In the genomic region with DNA sequence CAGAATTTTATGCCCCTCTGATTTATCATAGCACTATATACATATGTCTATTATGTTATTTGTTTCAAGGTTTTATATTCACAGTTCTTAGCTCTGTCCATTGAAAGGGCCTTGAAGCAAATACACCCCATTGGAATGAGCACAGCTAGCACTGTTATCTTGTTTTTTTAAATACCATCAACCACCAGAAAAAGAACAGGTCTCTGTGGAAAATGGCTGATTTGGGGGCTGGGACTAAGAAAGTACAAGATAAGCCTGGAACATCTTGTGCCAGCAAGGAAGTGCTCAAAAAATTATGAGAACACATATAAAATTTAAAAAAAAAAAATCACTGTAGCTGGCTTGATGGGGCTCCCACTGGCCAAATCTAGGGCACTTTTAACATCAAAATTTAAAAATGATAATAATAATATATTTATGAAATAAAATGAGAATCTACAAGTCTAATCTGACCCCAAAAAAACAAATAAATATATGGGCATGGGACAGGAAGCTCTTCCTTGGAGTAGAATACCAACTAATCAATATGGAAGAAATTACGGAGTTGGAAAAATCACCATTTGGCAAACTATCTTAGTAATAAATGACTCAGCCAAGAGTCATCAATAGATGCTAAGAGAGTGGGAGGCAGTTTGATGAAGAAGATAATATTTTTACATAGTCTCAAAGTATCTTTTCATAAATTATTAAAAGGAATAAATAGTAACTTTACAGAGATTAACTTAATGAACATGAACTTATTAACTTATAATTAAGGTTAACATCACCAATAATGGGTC, we compare ENCODE assay signal across 2 cellular contexts.
TF ChIP-seq lines count a peak whose summit lies in the region.

No MANE protein-coding gene starts in this region.

TF ChIP-seq in SK-N-SH, 30 proteins besides CTCF, POLR2A, EP300 and RAD21 (continued from another document and continues in another):
- TF ChIP-seq, protein P1, sequence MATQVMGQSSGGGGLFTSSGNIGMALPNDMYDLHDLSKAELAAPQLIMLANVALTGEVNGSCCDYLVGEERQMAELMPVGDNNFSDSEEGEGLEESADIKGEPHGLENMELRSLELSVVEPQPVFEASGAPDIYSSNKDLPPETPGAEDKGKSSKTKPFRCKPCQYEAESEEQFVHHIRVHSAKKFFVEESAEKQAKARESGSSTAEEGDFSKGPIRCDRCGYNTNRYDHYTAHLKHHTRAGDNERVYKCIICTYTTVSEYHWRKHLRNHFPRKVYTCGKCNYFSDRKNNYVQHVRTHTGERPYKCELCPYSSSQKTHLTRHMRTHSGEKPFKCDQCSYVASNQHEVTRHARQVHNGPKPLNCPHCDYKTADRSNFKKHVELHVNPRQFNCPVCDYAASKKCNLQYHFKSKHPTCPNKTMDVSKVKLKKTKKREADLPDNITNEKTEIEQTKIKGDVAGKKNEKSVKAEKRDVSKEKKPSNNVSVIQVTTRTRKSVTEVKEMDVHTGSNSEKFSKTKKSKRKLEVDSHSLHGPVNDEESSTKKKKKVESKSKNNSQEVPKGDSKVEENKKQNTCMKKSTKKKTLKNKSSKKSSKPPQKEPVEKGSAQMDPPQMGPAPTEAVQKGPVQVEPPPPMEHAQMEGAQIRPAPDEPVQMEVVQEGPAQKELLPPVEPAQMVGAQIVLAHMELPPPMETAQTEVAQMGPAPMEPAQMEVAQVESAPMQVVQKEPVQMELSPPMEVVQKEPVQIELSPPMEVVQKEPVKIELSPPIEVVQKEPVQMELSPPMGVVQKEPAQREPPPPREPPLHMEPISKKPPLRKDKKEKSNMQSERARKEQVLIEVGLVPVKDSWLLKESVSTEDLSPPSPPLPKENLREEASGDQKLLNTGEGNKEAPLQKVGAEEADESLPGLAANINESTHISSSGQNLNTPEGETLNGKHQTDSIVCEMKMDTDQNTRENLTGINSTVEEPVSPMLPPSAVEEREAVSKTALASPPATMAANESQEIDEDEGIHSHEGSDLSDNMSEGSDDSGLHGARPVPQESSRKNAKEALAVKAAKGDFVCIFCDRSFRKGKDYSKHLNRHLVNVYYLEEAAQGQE (IDR thresholded peaks at IDR 0.05; ENCODE audit: low read depth, low read length), result no peak
- peak; percentile 82 for TF ChIP-seq FOSL2 (IDR thresholded peaks at IDR 0.05; ENCODE audit: borderline replicate concordance, low read depth)
- no peak for TF ChIP-seq FOXJ3 (CRISPR knock-in tag; IDR thresholded peaks at IDR 0.05)
- no peak for TF ChIP-seq ELF1 (IDR thresholded peaks at IDR 0.05)
- TF ChIP-seq RCOR1 (IDR thresholded peaks at IDR 0.05; ENCODE audit: low read length), result no peak
- TF ChIP-seq POLR2AphosphoS5 (IDR thresholded peaks at IDR 0.05; ENCODE audit: low read depth, low read length), result no peak
- no peak for TF ChIP-seq TEAD4 (IDR thresholded peaks at IDR 0.05; ENCODE audit: borderline replicate concordance, insufficient read depth)
- TF ChIP-seq YY1 (IDR thresholded peaks at IDR 0.05; ENCODE audit: low read depth), result no peak
- no peak for TF ChIP-seq EZH2phosphoT487 (IDR thresholded peaks at IDR 0.05; ENCODE audit: borderline replicate concordance, low read depth)
- peak; percentile 58 for TF ChIP-seq TCF12 (IDR thresholded peaks at IDR 0.05)
- TF ChIP-seq, protein P2, sequence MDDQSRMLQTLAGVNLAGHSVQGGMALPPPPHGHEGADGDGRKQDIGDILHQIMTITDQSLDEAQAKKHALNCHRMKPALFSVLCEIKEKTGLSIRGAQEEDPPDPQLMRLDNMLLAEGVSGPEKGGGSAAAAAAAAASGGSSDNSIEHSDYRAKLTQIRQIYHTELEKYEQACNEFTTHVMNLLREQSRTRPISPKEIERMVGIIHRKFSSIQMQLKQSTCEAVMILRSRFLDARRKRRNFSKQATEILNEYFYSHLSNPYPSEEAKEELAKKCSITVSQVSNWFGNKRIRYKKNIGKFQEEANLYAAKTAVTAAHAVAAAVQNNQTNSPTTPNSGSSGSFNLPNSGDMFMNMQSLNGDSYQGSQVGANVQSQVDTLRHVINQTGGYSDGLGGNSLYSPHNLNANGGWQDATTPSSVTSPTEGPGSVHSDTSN (IDR thresholded peaks at IDR 0.05), result no peak
- no peak for TF ChIP-seq SMC3 (IDR thresholded peaks at IDR 0.05; ENCODE audit: low read depth, low read length)
- TF ChIP-seq GABPA (IDR thresholded peaks at IDR 0.05; ENCODE audit: low read depth), result no peak
- TF ChIP-seq GATA2 (CRISPR knock-in tag; IDR thresholded peaks at IDR 0.05), result no peak
- no peak for TF ChIP-seq RFX5 (IDR thresholded peaks at IDR 0.05; ENCODE audit: low read length)
- TF ChIP-seq, protein P3, sequence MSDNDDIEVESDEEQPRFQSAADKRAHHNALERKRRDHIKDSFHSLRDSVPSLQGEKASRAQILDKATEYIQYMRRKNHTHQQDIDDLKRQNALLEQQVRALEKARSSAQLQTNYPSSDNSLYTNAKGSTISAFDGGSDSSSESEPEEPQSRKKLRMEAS (IDR thresholded peaks at IDR 0.05; ENCODE audit: low read depth), result no peak
- TF ChIP-seq, protein P4, sequence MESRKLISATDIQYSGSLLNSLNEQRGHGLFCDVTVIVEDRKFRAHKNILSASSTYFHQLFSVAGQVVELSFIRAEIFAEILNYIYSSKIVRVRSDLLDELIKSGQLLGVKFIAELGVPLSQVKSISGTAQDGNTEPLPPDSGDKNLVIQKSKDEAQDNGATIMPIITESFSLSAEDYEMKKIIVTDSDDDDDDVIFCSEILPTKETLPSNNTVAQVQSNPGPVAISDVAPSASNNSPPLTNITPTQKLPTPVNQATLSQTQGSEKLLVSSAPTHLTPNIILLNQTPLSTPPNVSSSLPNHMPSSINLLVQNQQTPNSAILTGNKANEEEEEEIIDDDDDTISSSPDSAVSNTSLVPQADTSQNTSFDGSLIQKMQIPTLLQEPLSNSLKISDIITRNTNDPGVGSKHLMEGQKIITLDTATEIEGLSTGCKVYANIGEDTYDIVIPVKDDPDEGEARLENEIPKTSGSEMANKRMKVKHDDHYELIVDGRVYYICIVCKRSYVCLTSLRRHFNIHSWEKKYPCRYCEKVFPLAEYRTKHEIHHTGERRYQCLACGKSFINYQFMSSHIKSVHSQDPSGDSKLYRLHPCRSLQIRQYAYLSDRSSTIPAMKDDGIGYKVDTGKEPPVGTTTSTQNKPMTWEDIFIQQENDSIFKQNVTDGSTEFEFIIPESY (IDR thresholded peaks at IDR 0.05; ENCODE audit: borderline replicate concordance, low read depth), result no peak
- TF ChIP-seq, protein P5, sequence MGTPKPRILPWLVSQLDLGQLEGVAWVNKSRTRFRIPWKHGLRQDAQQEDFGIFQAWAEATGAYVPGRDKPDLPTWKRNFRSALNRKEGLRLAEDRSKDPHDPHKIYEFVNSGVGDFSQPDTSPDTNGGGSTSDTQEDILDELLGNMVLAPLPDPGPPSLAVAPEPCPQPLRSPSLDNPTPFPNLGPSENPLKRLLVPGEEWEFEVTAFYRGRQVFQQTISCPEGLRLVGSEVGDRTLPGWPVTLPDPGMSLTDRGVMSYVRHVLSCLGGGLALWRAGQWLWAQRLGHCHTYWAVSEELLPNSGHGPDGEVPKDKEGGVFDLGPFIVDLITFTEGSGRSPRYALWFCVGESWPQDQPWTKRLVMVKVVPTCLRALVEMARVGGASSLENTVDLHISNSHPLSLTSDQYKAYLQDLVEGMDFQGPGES (IDR thresholded peaks at IDR 0.05; ENCODE audit: low read depth, low read length), result no peak
- TF ChIP-seq, protein P6, sequence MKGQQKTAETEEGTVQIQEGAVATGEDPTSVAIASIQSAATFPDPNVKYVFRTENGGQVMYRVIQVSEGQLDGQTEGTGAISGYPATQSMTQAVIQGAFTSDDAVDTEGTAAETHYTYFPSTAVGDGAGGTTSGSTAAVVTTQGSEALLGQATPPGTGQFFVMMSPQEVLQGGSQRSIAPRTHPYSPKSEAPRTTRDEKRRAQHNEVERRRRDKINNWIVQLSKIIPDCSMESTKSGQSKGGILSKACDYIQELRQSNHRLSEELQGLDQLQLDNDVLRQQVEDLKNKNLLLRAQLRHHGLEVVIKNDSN (IDR thresholded peaks at IDR 0.05; ENCODE audit: borderline replicate concordance, low read depth), result no peak
- TF ChIP-seq NFIC (IDR thresholded peaks at IDR 0.05; ENCODE audit: borderline replicate concordance), result peak; percentile 58; the same call in 1 of the 2 replicates
- TF ChIP-seq TAF1 (IDR thresholded peaks at IDR 0.05; ENCODE audit: borderline replicate concordance, low read depth, low read length), result no peak

TF ChIP-seq in SK-N-SH treated with all-trans-retinoic acid at 6 μM for 48 hours, 23 proteins besides CTCF, POLR2A, EP300 and RAD21 (continued from another document):
- no peak for TF ChIP-seq TOX (CRISPR knock-in tag; IDR thresholded peaks at IDR 0.05; ENCODE audit: borderline replicate concordance)
- TF ChIP-seq PPARA (CRISPR knock-in tag; IDR thresholded peaks at IDR 0.05; ENCODE audit: borderline replicate concordance), result no peak
- TF ChIP-seq ZFP30 (CRISPR knock-in tag; IDR thresholded peaks at IDR 0.05), result no peak
- TF ChIP-seq ARNTL (CRISPR knock-in tag; IDR thresholded peaks at IDR 0.05; ENCODE audit: borderline replicate concordance, low read depth), result no peak
- no peak for TF ChIP-seq OSR1 (CRISPR knock-in tag; IDR thresholded peaks at IDR 0.05)
- TF ChIP-seq, protein P7, sequence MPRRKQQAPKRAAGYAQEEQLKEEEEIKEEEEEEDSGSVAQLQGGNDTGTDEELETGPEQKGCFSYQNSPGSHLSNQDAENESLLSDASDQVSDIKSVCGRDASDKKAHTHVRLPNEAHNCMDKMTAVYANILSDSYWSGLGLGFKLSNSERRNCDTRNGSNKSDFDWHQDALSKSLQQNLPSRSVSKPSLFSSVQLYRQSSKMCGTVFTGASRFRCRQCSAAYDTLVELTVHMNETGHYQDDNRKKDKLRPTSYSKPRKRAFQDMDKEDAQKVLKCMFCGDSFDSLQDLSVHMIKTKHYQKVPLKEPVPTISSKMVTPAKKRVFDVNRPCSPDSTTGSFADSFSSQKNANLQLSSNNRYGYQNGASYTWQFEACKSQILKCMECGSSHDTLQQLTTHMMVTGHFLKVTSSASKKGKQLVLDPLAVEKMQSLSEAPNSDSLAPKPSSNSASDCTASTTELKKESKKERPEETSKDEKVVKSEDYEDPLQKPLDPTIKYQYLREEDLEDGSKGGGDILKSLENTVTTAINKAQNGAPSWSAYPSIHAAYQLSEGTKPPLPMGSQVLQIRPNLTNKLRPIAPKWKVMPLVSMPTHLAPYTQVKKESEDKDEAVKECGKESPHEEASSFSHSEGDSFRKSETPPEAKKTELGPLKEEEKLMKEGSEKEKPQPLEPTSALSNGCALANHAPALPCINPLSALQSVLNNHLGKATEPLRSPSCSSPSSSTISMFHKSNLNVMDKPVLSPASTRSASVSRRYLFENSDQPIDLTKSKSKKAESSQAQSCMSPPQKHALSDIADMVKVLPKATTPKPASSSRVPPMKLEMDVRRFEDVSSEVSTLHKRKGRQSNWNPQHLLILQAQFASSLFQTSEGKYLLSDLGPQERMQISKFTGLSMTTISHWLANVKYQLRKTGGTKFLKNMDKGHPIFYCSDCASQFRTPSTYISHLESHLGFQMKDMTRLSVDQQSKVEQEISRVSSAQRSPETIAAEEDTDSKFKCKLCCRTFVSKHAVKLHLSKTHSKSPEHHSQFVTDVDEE (CRISPR knock-in tag; IDR thresholded peaks at IDR 0.05), result no peak
- TF ChIP-seq, protein P8, sequence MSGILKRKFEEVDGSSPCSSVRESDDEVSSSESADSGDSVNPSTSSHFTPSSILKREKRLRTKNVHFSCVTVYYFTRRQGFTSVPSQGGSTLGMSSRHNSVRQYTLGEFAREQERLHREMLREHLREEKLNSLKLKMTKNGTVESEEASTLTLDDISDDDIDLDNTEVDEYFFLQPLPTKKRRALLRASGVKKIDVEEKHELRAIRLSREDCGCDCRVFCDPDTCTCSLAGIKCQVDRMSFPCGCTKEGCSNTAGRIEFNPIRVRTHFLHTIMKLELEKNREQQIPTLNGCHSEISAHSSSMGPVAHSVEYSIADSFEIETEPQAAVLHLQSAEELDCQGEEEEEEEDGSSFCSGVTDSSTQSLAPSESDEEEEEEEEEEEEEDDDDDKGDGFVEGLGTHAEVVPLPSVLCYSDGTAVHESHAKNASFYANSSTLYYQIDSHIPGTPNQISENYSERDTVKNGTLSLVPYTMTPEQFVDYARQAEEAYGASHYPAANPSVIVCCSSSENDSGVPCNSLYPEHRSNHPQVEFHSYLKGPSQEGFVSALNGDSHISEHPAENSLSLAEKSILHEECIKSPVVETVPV (CRISPR knock-in tag; IDR thresholded peaks at IDR 0.05), result no peak
- TF ChIP-seq BACH2 (CRISPR knock-in tag; IDR thresholded peaks at IDR 0.05; ENCODE audit: borderline replicate concordance), result no peak
- TF ChIP-seq ESRRG (CRISPR knock-in tag; IDR thresholded peaks at IDR 0.05), result no peak
- TF ChIP-seq RARB (CRISPR knock-in tag; IDR thresholded peaks at IDR 0.05), result no peak
- TF ChIP-seq TCF4 (CRISPR knock-in tag; IDR thresholded peaks at IDR 0.05; ENCODE audit: borderline replicate concordance), result no peak
- TF ChIP-seq ISL1 (CRISPR knock-in tag; IDR thresholded peaks at IDR 0.05), result no peak
